Comparison of ENCODE assay signal across 1 cellular context in the genomic region with DNA sequence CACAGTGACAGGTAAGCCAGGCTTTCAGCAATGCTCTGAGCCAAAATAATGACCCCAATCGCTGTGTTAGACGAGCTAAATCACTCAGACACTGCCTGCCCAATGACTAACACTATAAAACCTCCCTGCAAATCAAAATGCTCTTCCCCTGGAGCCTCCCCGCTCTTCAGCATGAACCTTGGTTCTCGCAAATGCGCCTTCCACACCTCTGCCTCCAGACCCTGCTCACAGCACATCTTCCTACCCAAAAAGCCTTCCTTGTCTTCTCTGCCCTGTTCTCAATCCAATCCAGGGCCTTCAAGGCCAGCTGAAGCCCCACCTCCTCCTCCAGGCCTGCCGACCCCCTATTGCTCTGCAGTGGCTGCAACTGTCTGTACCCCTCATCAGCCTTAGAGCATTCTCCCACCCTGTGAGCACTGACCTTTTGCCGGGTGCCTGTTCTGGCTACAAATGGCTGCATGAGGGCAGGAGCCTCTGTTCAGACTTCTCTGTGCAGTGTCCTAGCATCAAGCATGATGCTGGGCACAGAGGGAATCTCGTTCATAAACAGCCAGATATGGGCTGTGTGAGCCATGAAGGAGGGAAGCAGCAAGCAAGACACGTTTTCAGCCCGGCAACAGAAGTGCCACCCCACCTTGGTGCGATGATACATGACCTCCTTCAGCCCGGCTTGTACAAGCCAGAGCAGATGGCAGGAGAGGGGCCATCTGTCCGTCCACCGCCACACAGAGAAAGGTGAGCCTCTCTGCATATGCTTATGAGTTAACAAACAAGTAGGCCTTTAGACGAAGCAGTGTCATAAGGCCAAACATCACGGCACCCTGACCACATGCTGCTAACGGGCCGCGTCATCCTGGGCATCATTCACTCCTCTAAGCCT.
TF ChIP-seq lines count a peak whose summit lies in the region.

No MANE protein-coding gene starts in this region.

TF ChIP-seq in H1, 55 proteins besides CTCF, POLR2A, EP300 and RAD21:
- no peak for TF ChIP-seq SIRT6 (IDR thresholded peaks at IDR 0.05; ENCODE audit: low read length)
- TF ChIP-seq SIX5 (IDR thresholded peaks at IDR 0.05; ENCODE audit: low read depth, low read length), result no peak
- TF ChIP-seq CBX5 (IDR thresholded peaks at IDR 0.05; ENCODE audit: low read depth, low read length), result no peak
- no peak for TF ChIP-seq BCL11A (IDR thresholded peaks at IDR 0.05; ENCODE audit: low read depth in 2 of 2, low read length in 2 of 2)
- TF ChIP-seq MAFK (IDR thresholded peaks at IDR 0.05; ENCODE audit: low read depth, low read length), result no peak
- TF ChIP-seq CEBPB (IDR thresholded peaks at IDR 0.05; ENCODE audit: low read depth, low read length), result no peak
- no peak for TF ChIP-seq KDM1A (IDR thresholded peaks at IDR 0.05; ENCODE audit: borderline replicate concordance, low read length)
- TF ChIP-seq SP4 (IDR thresholded peaks at IDR 0.05; ENCODE audit: low read length), result no peak
- TF ChIP-seq USF2 (IDR thresholded peaks at IDR 0.05; ENCODE audit: low read length), result no peak
- no peak for TF ChIP-seq FOSL1 (IDR thresholded peaks at IDR 0.05; ENCODE audit: insufficient read depth, low read depth, low read length)
- no peak for TF ChIP-seq JUN (IDR thresholded peaks at IDR 0.05; ENCODE audit: low read depth, low read length)
- TF ChIP-seq TAF1 (IDR thresholded peaks at IDR 0.05; ENCODE audit: low read depth, low read length), result no peak
- no peak for TF ChIP-seq BRCA1 (IDR thresholded peaks at IDR 0.05; ENCODE audit: low read depth, low read length)
- no peak for TF ChIP-seq BACH1 (IDR thresholded peaks at IDR 0.05; ENCODE audit: low read length)
- no peak for TF ChIP-seq CTBP2 (IDR thresholded peaks at IDR 0.05; ENCODE audit: borderline replicate concordance, insufficient read depth, insufficient read length, low read length)
- no peak for TF ChIP-seq NRF1 (IDR thresholded peaks at IDR 0.05; ENCODE audit: low read depth, low read length)
- no peak for TF ChIP-seq TCF12 (IDR thresholded peaks at IDR 0.05; ENCODE audit: low read depth, low read length)
TF ChIP-seq in H1: peak in this region for 0.
